ENCODE assay signal across 8 cellular contexts in the genomic region with DNA sequence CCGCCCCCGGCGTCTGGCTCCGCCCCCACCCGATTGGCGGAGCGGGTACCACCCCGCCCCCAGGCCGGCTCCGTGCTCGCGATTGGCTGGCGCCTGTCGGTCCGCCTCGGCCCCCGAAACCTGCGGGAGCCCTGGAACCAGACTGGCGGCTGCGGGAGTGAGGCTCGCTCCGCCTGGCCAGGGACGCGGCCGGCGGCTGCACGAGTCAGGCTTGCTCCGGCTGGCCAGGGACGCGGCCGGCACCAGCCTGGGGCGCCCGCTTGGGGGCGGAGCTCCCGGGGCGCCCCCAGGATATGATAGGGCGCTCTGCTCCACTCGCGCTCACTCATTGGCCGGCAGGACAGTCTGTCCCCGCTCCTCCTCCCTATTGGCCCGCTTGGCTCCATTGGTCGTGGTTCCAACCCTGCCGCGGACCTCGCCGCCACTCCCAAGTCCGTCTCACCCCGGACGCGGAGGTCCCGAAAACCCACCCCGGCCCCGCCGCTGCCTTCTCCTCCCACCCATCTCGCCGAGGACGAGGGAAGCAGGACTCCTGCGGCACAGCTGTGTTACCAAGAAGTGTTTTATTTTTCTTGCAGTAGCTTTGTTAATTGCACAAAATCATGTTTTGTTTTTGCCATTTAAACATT. TPM values are rescaled to one million over a fixed set of nuclear protein-coding genes. Genes with fewer than 3 reads are reported as not detected.
A peak's percentile ranks its signal among the peaks of the same experiment; 100 is the strongest.
DNase-seq lines count a peak whose midpoint lies in the region; ATAC-seq and TF ChIP-seq lines count a peak whose summit lies in the region.

No MANE protein-coding gene starts in this region.

- H3K79me2 ChIP-seq in OCI-LY1 (ENCODE audit: insufficient read depth, low read length), result no peaks in the 10 kb centered on the region

- no peaks in the 10 kb centered on the region for H3F3A ChIP-seq in OCI-LY1 (ENCODE audit: insufficient read depth, low read length)

- H3K27me3 ChIP-seq in HUES64 (ENCODE audit: insufficient read depth, low read length) (no peaks in the 10 kb centered on the region), OCI-LY1 (ENCODE audit: insufficient read depth, low read length) (no peaks in the 10 kb centered on the region), mononuclear cell (ENCODE audit: insufficient read depth, low read length) (no peaks in the 10 kb centered on the region)

- peaks cover 11% of the 10 kb centered on the region; the same call in 1 of the 2 replicates for H3K4me1 ChIP-seq in HUES64 (ENCODE audit: insufficient read depth, low read length)
- H3K4me1 ChIP-seq in OCI-LY1 (ENCODE audit: insufficient read depth, low read length, severe bottlenecking), result peaks cover 16% of the 10 kb centered on the region
- peaks cover 34% of the 10 kb centered on the region for H3K4me1 ChIP-seq in mononuclear cell (ENCODE audit: insufficient read depth, low read length)

- H4K20me1 ChIP-seq in OCI-LY1 (ENCODE audit: insufficient read depth, low read length), result no peaks in the 10 kb centered on the region

- H3K36me3 ChIP-seq in HUES64 (ENCODE audit: insufficient read depth, low read length) (peaks cover 49% of the 10 kb centered on the region), OCI-LY1 (ENCODE audit: insufficient read depth, low read length) (peaks cover 19% of the 10 kb centered on the region)

- H2AFZ ChIP-seq in OCI-LY1 (ENCODE audit: low read length), result no peak overlapping the region

- H3K9me2 ChIP-seq in OCI-LY1 (ENCODE audit: low read depth, low read length), result no peaks in the 10 kb centered on the region

- H3K4me1 Mint-ChIP-seq in Calu3 (ENCODE audit: low read depth, unreplicated experiment), result peaks cover 9% of the 10 kb centered on the region

- H3K27me3 Mint-ChIP-seq in Calu3 (ENCODE audit: unreplicated experiment), result no peaks in the 10 kb centered on the region

- no TSS peak for BruUV-seq in Calu3 (replicated peaks; lab: Mats Ljungman, UMichigan)

- peak overlapping the region; percentile 85 for H3K4me2 ChIP-seq in OCI-LY1 (ENCODE audit: low read length)

- peak; percentile 90 for ATAC-seq in GM21526 (IDR thresholded peaks at IDR 0.05; ENCODE audit: low FRiP score, unreplicated experiment)

- peak overlapping the region; percentile 66 for H3K4me3 ChIP-seq in HUES64 (ENCODE audit: low read length)
- H3K4me3 ChIP-seq in OCI-LY1 (ENCODE audit: low read depth, low read length, poor library complexity, severe bottlenecking), result peak overlapping the region; percentile 80
- H3K4me3 ChIP-seq in epithelial cell of esophagus (ENCODE audit: low read length), result peak overlapping the region; percentile 57
- H3K4me3 ChIP-seq in mononuclear cell (ENCODE audit: low read length), result peak overlapping the region; percentile 70

- peak overlapping the region; percentile 92 for H3K9ac ChIP-seq in HUES64 (ENCODE audit: low read depth, low read length)
- H3K9ac ChIP-seq in OCI-LY1 (ENCODE audit: low read length), result peak overlapping the region; percentile 65

- TF ChIP-seq CTCF in Calu3 (IDR thresholded peaks at IDR 0.05; ENCODE audit: unreplicated experiment) (no peak), OCI-LY1 (IDR thresholded peaks at IDR 0.05; ENCODE audit: low read length) (no peak), epithelial cell of esophagus (IDR thresholded peaks at IDR 0.05; ENCODE audit: insufficient read depth, low read depth, low read length, missing control alignments) (no peak)

- CTCF ChIA-PET in Calu3 (lab: Charles Lee), result no interaction called here

- H3K9me3 Mint-ChIP-seq in Calu3 (ENCODE audit: low read depth, unreplicated experiment), result no peaks in the 10 kb centered on the region

- peak overlapping the region; percentile 90 for H3K27ac Mint-ChIP-seq in Calu3 (ENCODE audit: unreplicated experiment)

- peak; percentile 97 for DNase-seq in Calu3
- peak; percentile 84 for DNase-seq in activated T-cell treated with anti-CD3 and anti-CD28 coated beads for 24 hours (ENCODE audit: low read depth)
- peak; percentile 93 for DNase-seq in epithelial cell of esophagus (ENCODE audit: low read depth)
- peak; percentile 72 to 80 for DNase-seq in stimulated activated CD8-positive, alpha-beta memory T cell treated with anti-CD3 and anti-CD28 coated beads, Interleukin-2, amount 100 ng/mL, for 1 hour (ENCODE audit: low read depth in 2 of 2)

- peak overlapping the region; percentile 98 for H3K27ac ChIP-seq in HUES64 (ENCODE audit: low read depth, low read length)
- peak overlapping the region; percentile 31 for H3K27ac ChIP-seq in OCI-LY1 (ENCODE audit: low read depth, low read length, poor library complexity, severe bottlenecking)

- H3K36me3 Mint-ChIP-seq in Calu3 (ENCODE audit: insufficient read depth, unreplicated experiment), result peaks cover 92% of the 10 kb centered on the region

- under 1% methylated on average over 58 of the region's 59 CpGs for WGBS in HUES64

- H3K4me3 Mint-ChIP-seq in Calu3 (ENCODE audit: low read depth, unreplicated experiment), result peak overlapping the region; percentile 82

- H3K9me3 ChIP-seq in HUES64 (ENCODE audit: insufficient read depth, low read depth, low read length) (no peaks in the 10 kb centered on the region), OCI-LY1 (ENCODE audit: low read length) (no peaks in the 10 kb centered on the region), mononuclear cell (ENCODE audit: low read depth, low read length) (no peaks in the 10 kb centered on the region)

- intact Hi-C loops in Calu3 (cut with micrococcal nuclease; ENCODE audit: unreplicated experiment), result loop anchor here (2.0 kb wide), 1 partner anchor 154 kb away; no protein-coding TSS in a partner anchor

RNA-seq across cellular contexts. Expression of gene ROGDI, which starts 0.3 kb away (rescaled TPM):
- total RNA-seq in Calu3 (2022), result 17.9 and 20.8 TPM in 2 replicates
- polyA plus RNA-seq in HUES64 (2013, experiment 1 of 2), result 19.6 TPM
- 19.6 TPM for polyA plus RNA-seq in HUES64 (2013, experiment 2 of 2)
- total RNA-seq in mononuclear cell, result 19.3 TPM

RNA-seq across cellular contexts. Expression of gene SMIM22, which starts 7.6 kb away (rescaled TPM):
- total RNA-seq in Calu3 (2022) (208 and 235 TPM in 2 replicates), mononuclear cell (not detected)
- polyA plus RNA-seq in HUES64 (2013, experiment 1 of 2), result not detected
- not detected for polyA plus RNA-seq in HUES64 (2013, experiment 2 of 2)

RNA-seq across cellular contexts. Expression of gene SEPTIN12, which starts 14.6 kb away (rescaled TPM):
- total RNA-seq in Calu3 (2022) (not detected in 2 replicates), mononuclear cell (not detected)
- not detected for polyA plus RNA-seq in HUES64 (2013, experiment 1 of 2)
- polyA plus RNA-seq in HUES64 (2013, experiment 2 of 2), result not detected

RNA-seq across cellular contexts. Expression of gene ZNF500, which starts 35.8 kb away (rescaled TPM):
- total RNA-seq in Calu3 (2022) (23.6 and 25.6 TPM in 2 replicates), mononuclear cell (7.7 TPM)
- polyA plus RNA-seq in HUES64 (2013, experiment 1 of 2), result 5.8 TPM
- 4.8 TPM for polyA plus RNA-seq in HUES64 (2013, experiment 2 of 2)

RNA-seq across cellular contexts. Expression of gene GLYR1, which starts 44.3 kb away (rescaled TPM):
- total RNA-seq in Calu3 (2022), result 158 and 159 TPM in 2 replicates
- 76.8 TPM for polyA plus RNA-seq in HUES64 (2013, experiment 1 of 2)
- 75.1 TPM for polyA plus RNA-seq in HUES64 (2013, experiment 2 of 2)
- total RNA-seq in mononuclear cell, result 49.7 TPM

Comparison
In these comparisons a context has a peak if more than half of its experiments do, and no peak if none do; other contexts are left out.
1. Peak in every context shown above with its lines: DNase-seq, ATAC-seq, H3K4me3 ChIP-seq and H3K27ac ChIP-seq.
2. RNA of gene SMIM22, which starts 7.6 kb away (total RNA-seq): 208 to 235 TPM in Calu3; not detected in mononuclear cell (single experiment); every median in the first group is over 100 times any median in the second.